Comparison of ENCODE assay signal across 1 cellular context in genomic region chr3:178480795-178481194, GRCh38.
A peak's percentile ranks its signal among the peaks of the same experiment; 100 is the strongest.
TF ChIP-seq lines count a peak whose summit lies in the region.

No MANE protein-coding gene starts in this region.

TF ChIP-seq in GM12878, 131 proteins besides CTCF, POLR2A, EP300 and RAD21 (continued from another document and continues in another):
- TF ChIP-seq CUX1 (IDR thresholded peaks at IDR 0.05; ENCODE audit: insufficient replicate concordance, low read depth, low read length) (peak; percentile 62), YY1 (IDR thresholded peaks at IDR 0.05; ENCODE audit: low read depth, low read length) (0 out of 2 replicates have a peak, but pooled peaks have one; percentile 34), IRF3 (IDR thresholded peaks at IDR 0.05) (no peak), ZNF24 (IDR thresholded peaks at IDR 0.05) (peak; percentile 83; the same call in 1 of the 2 replicates), SMAD5 (IDR thresholded peaks at IDR 0.05; ENCODE audit: low read depth) (no peak), RELB (IDR thresholded peaks at IDR 0.05; ENCODE audit: low read depth) (peak; percentile 77), ZNF384 (IDR thresholded peaks at IDR 0.05; ENCODE audit: borderline replicate concordance, low read depth, low read length) (no peak; the same call in 1 of the 2 replicates), BCLAF1 (IDR thresholded peaks at IDR 0.05) (no peak), PML (IDR thresholded peaks at IDR 0.05; ENCODE audit: low read length) (peak; percentile 72; the same call in 1 of the 2 replicates), SMAD1 (IDR thresholded peaks at IDR 0.05; ENCODE audit: low read depth, partially characterized antibody) (no peak), LARP7 (IDR thresholded peaks at IDR 0.05) (no peak), REST (IDR thresholded peaks at IDR 0.05; ENCODE audit: low read depth, low read length) (no peak), ATF3 (IDR thresholded peaks at IDR 0.05; ENCODE audit: borderline replicate concordance, extremely low read depth, low read depth, low read length) (no peak), STAT3 (IDR thresholded peaks at IDR 0.05; ENCODE audit: low read depth, low read length) (no peak), TCF12 (IDR thresholded peaks at IDR 0.05; ENCODE audit: low read depth, low read length) (peak; percentile 80), ZBED1 (IDR thresholded peaks at IDR 0.05; ENCODE audit: borderline replicate concordance) (peak; percentile 90), NFYA (IDR thresholded peaks at IDR 0.05; ENCODE audit: borderline replicate concordance, low read depth, low read length) (no peak), MAX (IDR thresholded peaks at IDR 0.05; ENCODE audit: low read depth, low read length) (no peak), TBL1XR1 (IDR thresholded peaks at IDR 0.05; ENCODE audit: low read depth, low read length) (peak; percentile 82), FOXM1 (IDR thresholded peaks at IDR 0.05; ENCODE audit: low read depth, low read length) (peak; percentile 93), POLR2AphosphoS2 (IDR thresholded peaks at IDR 0.05; ENCODE audit: low read depth, low read length) (no peak), PBX3 (IDR thresholded peaks at IDR 0.05; ENCODE audit: insufficient replicate concordance, low read depth, low read length) (no peak), SKIL (IDR thresholded peaks at IDR 0.05; ENCODE audit: low read depth, poor library complexity, severe bottlenecking) (peak; percentile 46), ZNF687 (IDR thresholded peaks at IDR 0.05) (no peak), ESRRA (IDR thresholded peaks at IDR 0.05; ENCODE audit: low read length) (no peak), HCFC1 (IDR thresholded peaks at IDR 0.05; ENCODE audit: low read length) (no peak), IKZF1 (conservative IDR thresholded peaks at IDR 0.05) (peak; percentile 94), RELA (IDR thresholded peaks at IDR 0.05; ENCODE audit: borderline replicate concordance, partially characterized antibody) (no peak), BACH1 (IDR thresholded peaks at IDR 0.05; ENCODE audit: borderline replicate concordance) (peak; percentile 82; the same call in 1 of the 2 replicates), ASH2L (IDR thresholded peaks at IDR 0.05; ENCODE audit: borderline replicate concordance, low read depth) (no peak), KLF5 (IDR thresholded peaks at IDR 0.05; ENCODE audit: partially characterized antibody) (no peak), SUZ12 (IDR thresholded peaks at IDR 0.05; ENCODE audit: unreplicated experiment) (no peak), RUNX3 (IDR thresholded peaks at IDR 0.05; ENCODE audit: low read length) (peak; percentile 92)
